In the genomic region with DNA sequence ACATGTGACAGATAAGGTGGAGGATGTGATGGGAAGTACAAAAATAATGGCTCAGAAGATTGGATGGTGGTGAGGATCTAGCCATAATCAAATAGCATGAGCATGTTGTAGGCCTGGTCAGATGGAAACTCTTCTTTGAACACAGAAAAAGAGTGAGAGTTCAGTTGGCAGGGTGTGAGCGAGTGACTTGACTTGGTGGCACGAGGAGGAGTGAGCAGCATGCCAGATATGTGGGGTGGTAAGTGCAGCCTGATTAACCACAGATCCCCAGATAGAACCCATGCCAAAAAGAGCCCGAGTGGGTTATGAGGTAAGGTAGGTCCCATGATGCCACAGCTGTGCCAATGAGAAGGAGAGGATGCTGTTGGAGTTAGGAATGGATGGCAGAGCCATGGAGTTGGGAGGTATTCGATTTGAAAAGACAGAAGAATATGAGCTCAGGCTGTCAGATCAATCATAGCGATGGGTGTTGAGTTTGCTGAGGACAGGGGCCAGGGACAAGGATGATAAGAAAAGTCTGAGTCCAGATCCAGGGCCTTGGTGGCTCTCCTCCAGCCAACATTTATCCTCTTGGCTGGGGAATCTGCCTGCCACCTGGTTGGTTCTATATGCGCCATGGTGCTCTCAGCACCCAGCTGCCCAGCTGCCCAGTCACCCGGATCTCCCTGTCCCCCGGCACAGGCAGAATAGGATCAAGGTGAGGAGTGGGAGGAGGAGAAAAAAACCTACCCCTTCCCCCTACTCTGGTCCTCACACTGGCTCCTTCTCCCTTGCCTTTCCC, we compare ENCODE assay signal across 30 cellular contexts. TPM values are rescaled to one million over a fixed set of nuclear protein-coding genes. Genes with fewer than 3 reads are reported as not detected.
DNase-seq lines count a peak whose midpoint lies in the region; ATAC-seq and TF ChIP-seq lines count a peak whose summit lies in the region.
"Had no signal": no experiment of that assay in that cellular context is flagged by ENCODE, and none has a peak within 500 bp of the region (broad histone marks: within the 10 kb centered on the region; RNA-seq: fewer than 3 reads in every experiment).

No MANE protein-coding gene starts in this region.

- peaks cover 0 to 44% of the 10 kb centered on the region in 2 donors for H3K4me1 ChIP-seq in right atrium auricular region
- H3K4me1 ChIP-seq: neural progenitor cell, testis had no signal

- DNase-seq in DMS53 (lab: John Stamatoyannopoulos, UW) (peak; percentile 46), DMS53 treated with DMSO at 0.1 percent for 48 hours (lab: John Stamatoyannopoulos, UW; ENCODE audit: unreplicated experiment) (no peak), right atrium auricular region (ENCODE audit: low spot score) (no peak), cerebellar nuclear complex (lab: John Stamatoyannopoulos, UW) (no peak), NCI-H1436 treated with DMSO at 0.1 percent for 48 hours (lab: John Stamatoyannopoulos, UW) (no peak)
- no peak for DNase-seq in stimulated activated naive B cell treated with anti-CD40 and anti-IgM and Interleukin-4, amounts not matched to agents 10 μg/mL and 1 μg/mL and 100 μg/mL, for 72 hours
- DNase-seq: activated CD4-positive, alpha-beta T cell treated with anti-CD3 and anti-CD28 coated beads, Interleukin-2, amount 50 U/mL, for 48 hours; activated CD8-positive, alpha-beta memory T cell treated with anti-CD3 and anti-CD28 coated beads, Interleukin-2, amount 50 U/mL, for 48 hours; activated naive CD4-positive, alpha-beta T cell treated with anti-CD3 and anti-CD28 coated beads, Interleukin-2, amount 50 U/mL, for 16 hours; amygdala; CD4-positive, alpha-beta T cell; EL; H9; NCI-H1092 treated with DMSO at 0.1 percent for 48 hours; NCI-H187 treated with DMSO at 0.1 percent for 48 hours; NCI-H526; posterior cingulate gyrus; SJCRH30; stimulated activated CD4-positive, alpha-beta T cell treated with anti-CD3 and anti-CD28 coated beads, Interleukin-4, amount 100 ng/mL, for 4 hours; stimulated activated naive CD4-positive, alpha-beta T cell; T-helper 1 cell; testis had no signal

- no peaks in the 10 kb centered on the region for H3K27me3 ChIP-seq in right atrium auricular region
- H3K27me3 ChIP-seq: gastroesophageal sphincter, neural progenitor cell, SJCRH30, testis had no signal

- no peak for TF ChIP-seq CTCF in right atrium auricular region (IDR thresholded peaks at IDR 0.05)

- H3K9me3 Mint-ChIP-seq in stimulated activated naive B cell treated with anti-CD40 and anti-IgM and Interleukin-4, amounts not matched to agents 10 μg/mL and 1 μg/mL and 100 μg/mL, for 72 hours, result peaks cover 8 to 20% of the 10 kb centered on the region in 2 donors
- H3K9me3 Mint-ChIP-seq: CD4-positive, alpha-beta T cell; dendritic cell treated with granulocyte-macrophage colony-stimulating factor and Interleukin-4, amounts not matched to agents 40 ng/mL and 50 ng/mL, for 4 days; neural progenitor cell had no signal

- no peaks in the 10 kb centered on the region for H3K36me3 ChIP-seq in right atrium auricular region
- H3K36me3 ChIP-seq: gastroesophageal sphincter, neural progenitor cell, SJCRH30 had no signal

- no peak overlapping the region for H3K4me3 Mint-ChIP-seq in stimulated activated naive B cell treated with anti-CD40 and anti-IgM and Interleukin-4, amounts not matched to agents 10 μg/mL and 1 μg/mL and 100 μg/mL, for 72 hours
- H3K4me3 Mint-ChIP-seq: CD4-positive, alpha-beta T cell; dendritic cell treated with granulocyte-macrophage colony-stimulating factor and Interleukin-4, amounts not matched to agents 40 ng/mL and 50 ng/mL, for 4 days; H9; neural progenitor cell had no signal

- peaks cover 0 to under 1% of the 10 kb centered on the region in 2 donors for H3K27me3 Mint-ChIP-seq in stimulated activated naive B cell treated with anti-CD40 and anti-IgM and Interleukin-4, amounts not matched to agents 10 μg/mL and 1 μg/mL and 100 μg/mL, for 72 hours

- ATAC-seq in stimulated activated naive B cell treated with anti-CD40 and anti-IgM and Interleukin-4, amounts not matched to agents 10 μg/mL and 1 μg/mL and 100 μg/mL, for 72 hours (replicated peaks), result no peak
- ATAC-seq in HG03469 (IDR thresholded peaks at IDR 0.05; ENCODE audit: unreplicated experiment), result no peak
- ATAC-seq: activated CD4-positive, CD25-positive, alpha-beta regulatory T cell treated with anti-CD3 and anti-CD28 coated beads, Interleukin-2, amount 50 U/mL, for 24 hours; gastroesophageal sphincter; sciatic nerve had no signal

- H3K36me3 Mint-ChIP-seq in stimulated activated naive B cell treated with anti-CD40 and anti-IgM and Interleukin-4, amounts not matched to agents 10 μg/mL and 1 μg/mL and 100 μg/mL, for 72 hours, result peaks cover 12 to 20% of the 10 kb centered on the region in 2 donors
- H3K36me3 Mint-ChIP-seq: neural progenitor cell had no signal

- peak overlapping the region; percentile 33 for H3K27ac Mint-ChIP-seq in stimulated activated naive B cell treated with anti-CD40 and anti-IgM and Interleukin-4, amounts not matched to agents 10 μg/mL and 1 μg/mL and 100 μg/mL, for 72 hours
- H3K27ac Mint-ChIP-seq: CD4-positive, alpha-beta T cell; dendritic cell treated with granulocyte-macrophage colony-stimulating factor and Interleukin-4, amounts not matched to agents 40 ng/mL and 50 ng/mL, for 4 days; H9; neural progenitor cell had no signal

- H3K4me1 Mint-ChIP-seq in stimulated activated naive B cell treated with anti-CD40 and anti-IgM and Interleukin-4, amounts not matched to agents 10 μg/mL and 1 μg/mL and 100 μg/mL, for 72 hours, result peaks cover 33 to 34% of the 10 kb centered on the region in 2 donors
- H3K4me1 Mint-ChIP-seq: neural progenitor cell had no signal

- H3K9me3 ChIP-seq in right atrium auricular region, result no peaks in the 10 kb centered on the region
- H3K9me3 ChIP-seq: gastroesophageal sphincter, SJCRH30, testis had no signal

- peak overlapping the region; percentile 76 for H3K27ac ChIP-seq in cingulate gyrus (ENCODE audit: low read depth, low read length)
- H3K27ac ChIP-seq in right atrium auricular region, result peak overlapping the region; percentile 49 to 76
- H3K27ac ChIP-seq: 22Rv1, gastroesophageal sphincter, neural progenitor cell, SJCRH30, testis had no signal

- H3K4me3 ChIP-seq in right atrium auricular region, result no peak overlapping the region
- H3K4me3 ChIP-seq: gastroesophageal sphincter, neural progenitor cell, SJCRH30, testis had no signal

RNA-seq across cellular contexts. Expression of gene GARNL3, which starts 16.5 kb away (rescaled TPM):
- total RNA-seq in right atrium auricular region, result 10 to 100 TPM in 1 of 2 donors, 1 to 10 TPM in 1; 8.9 to 17.7 TPM
